In genomic region chr9:71911061-71911907, GRCh38 we compare ENCODE assay signal across 8 cellular contexts. TPM values are rescaled to one million over a fixed set of nuclear protein-coding genes. Genes with fewer than 3 reads are reported as not detected.
DNase-seq lines count a peak whose midpoint lies in the region; ATAC-seq and TF ChIP-seq lines count a peak whose summit lies in the region.

Gene ABHD17B (minus strand): TSS chr9:71911193. CDS start chr9:71875080, 36,113 bp downstream.
Gene C9orf85 (plus strand): TSS chr9:71911639. CDS start chr9:71911735, 96 bp downstream.

- H3K9me3 ChIP-seq in cardiac muscle cell (ENCODE audit: low read depth) = no peaks in the 10 kb centered on the region
- H3K9me3 ChIP-seq in parathyroid adenoma (ENCODE audit: control insufficient read depth, low read length) = no peaks in the 10 kb centered on the region
- no peaks in the 10 kb centered on the region for H3K9me3 ChIP-seq in tibial nerve

- peaks cover 11% of the 10 kb centered on the region for H3K4me1 ChIP-seq in cardiac muscle cell (ENCODE audit: low read depth)
- peaks cover 6% of the 10 kb centered on the region for H3K4me1 ChIP-seq in parathyroid adenoma
- H3K4me1 ChIP-seq in tibial nerve = peaks cover 0 to 39% (median 19%) of the 10 kb centered on the region in 4 donors

- peak; percentile 61 to 99 for TF ChIP-seq EP300 in tibial nerve (IDR thresholded peaks at IDR 0.05)

- peaks cover 19% of the 10 kb centered on the region for H3K79me2 ChIP-seq in parathyroid adenoma

- TF ChIP-seq POLR2A in tibial nerve (IDR thresholded peaks at IDR 0.05) = peak; percentile 96 to 97

- H3K27ac ChIP-seq in adipose tissue (ENCODE audit: low read depth, low read length) = peak within 1 kb of the TSS; percentile 47
- peak within 1 kb of the TSS; percentile 87 for H3K27ac ChIP-seq in cardiac muscle cell
- peak within 1 kb of the TSS; percentile 88 for H3K27ac ChIP-seq in parathyroid adenoma
- H3K27ac ChIP-seq in tibial nerve = peak within 1 kb of the TSS; percentile 77 to 97 (median 92)

- no peak for TF ChIP-seq CTCF in GM12875 (IDR thresholded peaks at IDR 0.05; ENCODE audit: borderline replicate concordance, insufficient read depth, low read depth, low read length)
- TF ChIP-seq CTCF in cardiac muscle cell (IDR thresholded peaks at IDR 0.05; ENCODE audit: low read depth, low read length) = no peak
- no peak for TF ChIP-seq CTCF in parathyroid adenoma (IDR thresholded peaks at IDR 0.05)
- peak in 2 of 5 experiments; percentile 20 to 28 for TF ChIP-seq CTCF in tibial nerve (IDR thresholded peaks at IDR 0.05)

- H3K27me3 ChIP-seq in cardiac muscle cell = no peaks in the 10 kb centered on the region
- H3K27me3 ChIP-seq in parathyroid adenoma (ENCODE audit: control insufficient read depth, insufficient read depth, low read length) = no peaks in the 10 kb centered on the region
- H3K27me3 ChIP-seq in tibial nerve = no peaks in the 10 kb centered on the region

- H3K36me3 ChIP-seq in cardiac muscle cell (no peaks in the 10 kb centered on the region), parathyroid adenoma (ENCODE audit: control insufficient read depth, insufficient read depth, low read length) (no peaks in the 10 kb centered on the region), tibial nerve (no peaks in the 10 kb centered on the region)

- peak within 1 kb of the TSS; percentile 97 to 98 for H3K27ac Mint-ChIP-seq in T-cell

- H3K4me3 Mint-ChIP-seq in T-cell = peak within 1 kb of the TSS; percentile 98 to 100 (median 99)

- H3K4me2 ChIP-seq in parathyroid adenoma (ENCODE audit: low read length) = peak within 1 kb of the TSS; percentile 93

- ATAC-seq in HG02798 (IDR thresholded peaks at IDR 0.05; ENCODE audit: poor library complexity, unreplicated experiment) = peak; percentile 96
- peak; percentile 93 to 96 (median 95) for ATAC-seq in T-cell (replicated peaks in 1 of 4)

- H3K9ac ChIP-seq in parathyroid adenoma = peak within 1 kb of the TSS; percentile 76

- DNase-seq in NCI-H1436 (lab: John Stamatoyannopoulos, UW) (peak; percentile 98), T-cell (peak; percentile 90 to 99 (median 96)), cardiac muscle cell (ENCODE audit: low read depth in 1 of 2, low spot score in 1 of 2) (peak; percentile 99), tibial nerve (ENCODE audit: low spot score in 2 of 2) (peak; percentile 97 to 98)

- no peaks in the 10 kb centered on the region for H3K27me3 Mint-ChIP-seq in T-cell

- peak within 1 kb of the TSS; percentile 86 for H2AFZ ChIP-seq in parathyroid adenoma

- H3K4me1 Mint-ChIP-seq in T-cell = peaks cover 70 to 79% (median 77%) of the 10 kb centered on the region in 3 donors

- 0% methylated on average over 45 of the region's 45 CpGs for WGBS in adipose tissue, 3 donors
- 1 to 2% methylated on average over 42 to 45 of the region's 45 CpGs for WGBS in tibial nerve, 2 donors

- POLR2A ChIA-PET in T-cell (lab: Charles Lee) = interaction anchor here (0.6 to 1.4 kb wide), 8 partner anchors 14 to 454 kb away, joined by 3 to 8 read pairs (median 4); partner anchors contain the start of gene ZFAND5 (in 1 of the 2)

- CTCF ChIA-PET in T-cell (lab: Charles Lee) = interaction anchor here (0.5 to 1.8 kb wide), 15 partner anchors 9 to 652 kb away, joined by 3 to 8 read pairs (median 4); no protein-coding TSS in a partner anchor

- peak within 1 kb of the TSS; percentile 83 for H3K4me3 ChIP-seq in GM12875 (ENCODE audit: low read depth, low read length)
- H3K4me3 ChIP-seq in cardiac muscle cell = peak within 1 kb of the TSS; percentile 68
- H3K4me3 ChIP-seq in parathyroid adenoma (ENCODE audit: low read depth, low read length) = peak within 1 kb of the TSS; percentile 89
- peak within 1 kb of the TSS; percentile 91 to 98 (median 94) for H3K4me3 ChIP-seq in tibial nerve

- H3K9me3 Mint-ChIP-seq in T-cell = no peaks in the 10 kb centered on the region

- no peaks in the 10 kb centered on the region for H3K36me3 Mint-ChIP-seq in T-cell

RNA-seq across cellular contexts. Expression of gene ABHD17B, which starts in this region (rescaled TPM):
- total RNA-seq in T-cell (10 to 100 TPM; 16.0 to 23.7 (median 19.7) TPM), cardiac muscle cell (19.6 and 26.9 TPM in 2 replicates), tibial nerve (10 to 100 TPM; 10.5 to 23.8 (median 18.3) TPM)
- polyA plus RNA-seq in adipose tissue (1 to 10 TPM; 3.9 to 9.7 (median 7.6) TPM), cardiac muscle cell (28.2 and 36.1 TPM in 2 replicates)

RNA-seq across cellular contexts. Expression of gene C9orf85, which starts in this region (rescaled TPM):
- total RNA-seq in T-cell (1 to 10 TPM; 6.1 to 10.0 (median 7.6) TPM), cardiac muscle cell (13.6 and 16.8 TPM in 2 replicates), tibial nerve (10 to 100 TPM; 12.3 to 18.4 (median 16.0) TPM)
- polyA plus RNA-seq in adipose tissue (10 to 100 TPM in 1 of 3 donors, 1 to 10 TPM in 2; 8.0 to 15.6 (median 8.9) TPM), cardiac muscle cell (16.7 and 21.8 TPM in 2 replicates)

Comparison
In these comparisons a context has a peak if more than half of its experiments do, and no peak if none do; other contexts are left out.
1. Peak in every context shown above with its lines: DNase-seq, ATAC-seq, H3K4me3 ChIP-seq and H3K27ac ChIP-seq.